Comparison of ENCODE assay signal across 9 cellular contexts in the genomic region with DNA sequence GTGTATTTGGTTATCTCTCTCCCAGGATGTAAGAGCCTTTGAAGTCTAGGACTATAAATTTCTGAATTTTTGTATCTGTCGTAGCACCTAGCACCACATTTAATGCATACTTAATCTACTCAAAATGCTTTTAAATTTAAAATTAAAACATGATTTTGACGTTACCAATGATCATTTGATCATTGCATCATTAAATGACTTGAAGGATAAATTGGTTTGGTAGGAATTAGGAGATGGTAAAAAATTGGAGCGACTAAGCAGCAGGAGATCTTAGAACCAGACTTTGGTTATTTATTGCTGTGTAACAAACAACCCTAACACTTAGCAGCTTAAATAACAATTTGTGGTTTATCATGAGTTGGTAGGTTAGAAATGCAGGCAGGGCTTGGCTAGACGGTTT.
"Had no signal": no experiment of that assay in that cellular context is flagged by ENCODE, and none has a peak within 500 bp of the region (broad histone marks: within the 10 kb centered on the region; RNA-seq: fewer than 3 reads in every experiment).

No MANE protein-coding gene starts in this region.

- H3K4me1 ChIP-seq: HAP-1 had no signal

- ATAC-seq: HCT116, HepG2 had no signal

- DNase-seq: GOT3, H7, HFFc6, KG1 had no signal

- H3K9me3 ChIP-seq: HAP-1 had no signal

- H3K4me3 Mint-ChIP-seq: HFFc6, IgD-negative memory B cell had no signal

- H3K27ac Mint-ChIP-seq: HFFc6, IgD-negative memory B cell had no signal

- H3K36me3 ChIP-seq: HAP-1 had no signal

- FAIRE-seq: HepG2, HTR-8/SVneo had no signal

- H3K4me1 Mint-ChIP-seq: IgD-negative memory B cell had no signal

- H3K4me3 ChIP-seq: HAP-1 had no signal
